36 cellular contexts compared by ENCODE assay signal in genomic region chr1:219778110-219778509, GRCh38.
DNase-seq lines count a peak whose midpoint lies in the region; ATAC-seq, FAIRE-seq and TF ChIP-seq lines count a peak whose summit lies in the region.
"Had no signal": no experiment of that assay in that cellular context is flagged by ENCODE, and none has a peak within 500 bp of the region (broad histone marks: within the 10 kb centered on the region; RNA-seq: fewer than 3 reads in every experiment).

No MANE protein-coding gene starts in this region.

- DNase-seq in D721Med (ENCODE audit: insufficient read length, low spot score) (no peak), IMR-90 (no peak), amniotic epithelial cell (ENCODE audit: low read depth) (peak; percentile 8), omental fat pad (ENCODE audit: low spot score) (no peak), mesothelial cell of epicardium (ENCODE audit: low spot score in 2 of 2, unreplicated experiment in 2 of 2) (no peak)
- no peak for DNase-seq in activated CD8-positive, alpha-beta T cell treated with anti-CD3 and anti-CD28 coated beads for 36 hours
- DNase-seq in central memory CD4-positive, alpha-beta T cell: no peak
- DNase-seq: 8988T; ACHN; AML-193; BE2C; C1 segment of cervical spinal cord; Caco-2; Calu3; CD4-positive, alpha-beta memory T cell; CD4-positive, alpha-beta T cell; CD4-positive, CD25-positive, alpha-beta regulatory T cell; CD8-positive, alpha-beta memory T cell; CD8-positive, alpha-beta T cell; COR-L47; DMS 273 treated with DMSO at 0.1 percent for 48 hours; DMS153; DMS53; DMS79; DMS79 treated with DMSO at 0.1 percent for 48 hours; DND-41; EL had no signal

- no TSS peak for BruUV-seq in IMR-90 (replicated peaks; lab: Mats Ljungman, UMichigan)

- in situ Hi-C loops in IMR-90 (cut with MboI; ENCODE audit: low sequenced_read_pairs): no loop called here

- no peak for TF ChIP-seq CTCF in D721Med (IDR thresholded peaks at IDR 0.05; ENCODE audit: insufficient read depth, missing control alignments)
- TF ChIP-seq CTCF in IMR-90 (conservative IDR thresholded peaks at IDR 0.05; ENCODE audit: low read depth, low read length): no peak
- no peak for TF ChIP-seq CTCF in omental fat pad (IDR thresholded peaks at IDR 0.05)
- no peak for TF ChIP-seq CTCF in mesothelial cell of epicardium (IDR thresholded peaks at IDR 0.05; ENCODE audit: unreplicated experiment)
- no peak for TF ChIP-seq CTCF in activated CD8-positive, alpha-beta T cell treated with anti-CD3 and anti-CD28 coated beads for 36 hours (IDR thresholded peaks at IDR 0.05)

- H3K27me3 ChIP-seq in IMR-90 (ENCODE audit: control insufficient read depth, insufficient read depth, low read length): no peaks in the 10 kb centered on the region
- H3K27me3 ChIP-seq: BE2C; BLaER1; BLaER1 treated with 17β-estradiol and CSF1 and Interleukin-3, amounts not matched to agents 10 nM and 100 nM had no signal

- no peak overlapping the region for H2AK9ac ChIP-seq in IMR-90 (replicated peaks; ENCODE audit: low read depth, low read length, poor library complexity)

- H3K27me3 Mint-ChIP-seq in mesothelial cell of epicardium (ENCODE audit: low read depth): no peaks in the 10 kb centered on the region
- H3K27me3 Mint-ChIP-seq in activated CD8-positive, alpha-beta T cell treated with anti-CD3 and anti-CD28 coated beads for 36 hours: no peaks in the 10 kb centered on the region
- H3K27me3 Mint-ChIP-seq: CD4-positive, alpha-beta memory T cell; CD4-positive, alpha-beta T cell; CD4-positive, CD25-positive, alpha-beta regulatory T cell had no signal

- H3K36me3 ChIP-seq in IMR-90 (ENCODE audit: control insufficient read depth, insufficient read depth, low read length): no peaks in the 10 kb centered on the region
- H3K36me3 ChIP-seq: BE2C; BLaER1; BLaER1 treated with 17β-estradiol and CSF1 and Interleukin-3, amounts not matched to agents 10 nM and 100 nM had no signal

- H2AK5ac ChIP-seq in IMR-90 (ENCODE audit: low read depth, low read length): no peak overlapping the region

- no peaks in the 10 kb centered on the region for H3K36me3 Mint-ChIP-seq in mesothelial cell of epicardium
- no peaks in the 10 kb centered on the region for H3K36me3 Mint-ChIP-seq in activated CD8-positive, alpha-beta T cell treated with anti-CD3 and anti-CD28 coated beads for 36 hours (ENCODE audit: low read depth)
- H3K36me3 Mint-ChIP-seq: CD14-positive monocyte; CD4-positive, alpha-beta memory T cell; CD4-positive, CD25-positive, alpha-beta regulatory T cell; CD8-positive, alpha-beta memory T cell; CD8-positive, alpha-beta T cell had no signal

- no peak overlapping the region; the same call in 1 of the 2 replicates for H4K5ac ChIP-seq in IMR-90 (ENCODE audit: low read depth, low read length)

- peak overlapping the region; percentile 99; the same call in 1 of the 2 replicates for H3K27ac ChIP-seq in IMR-90 (ENCODE audit: insufficient read depth, low read length)
- H3K27ac ChIP-seq: 22Rv1; A549; BLaER1; BLaER1 treated with 17β-estradiol and CSF1 and Interleukin-3, amounts not matched to agents 10 nM and 100 nM; C4-2B had no signal

- peak overlapping the region; percentile 46; the same call in 1 of the 2 replicates for H2BK120ac ChIP-seq in IMR-90 (ENCODE audit: low read depth, low read length)

- no peaks in the 10 kb centered on the region for H3K9me3 ChIP-seq in IMR-90 (ENCODE audit: control insufficient read depth, insufficient read depth, low read length)
- H3K9me3 ChIP-seq: A549; BE2C; BLaER1; BLaER1 treated with 17β-estradiol and CSF1 and Interleukin-3, amounts not matched to agents 10 nM and 100 nM; Caco-2 had no signal

- no peak overlapping the region for H3K9ac ChIP-seq in IMR-90 (ENCODE audit: low read depth, low read length)
- H3K9ac ChIP-seq: BLaER1; BLaER1 treated with 17β-estradiol and CSF1 and Interleukin-3, amounts not matched to agents 10 nM and 100 nM had no signal

- H3K4me2 ChIP-seq in IMR-90 (ENCODE audit: low read depth, low read length): no peak overlapping the region
- H3K4me2 ChIP-seq: A549; BLaER1; BLaER1 treated with 17β-estradiol and CSF1 and Interleukin-3, amounts not matched to agents 10 nM and 100 nM had no signal

- H4K8ac ChIP-seq in IMR-90 (ENCODE audit: low read depth in 2 of 2, low read length in 2 of 2): no peak overlapping the region

- no peak overlapping the region for H3K23ac ChIP-seq in IMR-90 (ENCODE audit: low read depth, low read length)

- H3K4me3 Mint-ChIP-seq in mesothelial cell of epicardium: no peak overlapping the region
- H3K4me3 Mint-ChIP-seq in activated CD8-positive, alpha-beta T cell treated with anti-CD3 and anti-CD28 coated beads for 36 hours: no peak overlapping the region
- H3K4me3 Mint-ChIP-seq: B cell; CD14-positive monocyte; CD4-positive, alpha-beta memory T cell; CD4-positive, alpha-beta T cell; CD4-positive, CD25-positive, alpha-beta regulatory T cell; CD8-positive, alpha-beta memory T cell; CD8-positive, alpha-beta T cell had no signal

- intact Hi-C loops in IMR-90 (cut with micrococcal nuclease): no loop called here
- intact Hi-C loops in activated CD8-positive, alpha-beta T cell treated with anti-CD3 and anti-CD28 coated beads for 36 hours (cut with micrococcal nuclease): no loop called here

- H3K27ac Mint-ChIP-seq in mesothelial cell of epicardium: no peak overlapping the region
- no peak overlapping the region for H3K27ac Mint-ChIP-seq in activated CD8-positive, alpha-beta T cell treated with anti-CD3 and anti-CD28 coated beads for 36 hours
- H3K27ac Mint-ChIP-seq: B cell; CD14-positive monocyte; CD4-positive, alpha-beta memory T cell; CD4-positive, alpha-beta T cell; CD4-positive, CD25-positive, alpha-beta regulatory T cell; CD8-positive, alpha-beta memory T cell; CD8-positive, alpha-beta T cell had no signal

- no peak overlapping the region; the same call in 1 of the 2 replicates for H3K18ac ChIP-seq in IMR-90 (ENCODE audit: low read depth, low read length)

- H3K4me3 ChIP-seq in IMR-90 (ENCODE audit: insufficient read depth, low read depth, low read length): no peak overlapping the region
- H3K4me3 ChIP-seq: A549; BLaER1; BLaER1 treated with 17β-estradiol and CSF1 and Interleukin-3, amounts not matched to agents 10 nM and 100 nM had no signal

- no peak for TF ChIP-seq POLR2A in IMR-90 (IDR thresholded peaks at IDR 0.05; ENCODE audit: low read depth, low read length)

- no peak overlapping the region for H2BK5ac ChIP-seq in IMR-90 (ENCODE audit: low read depth, low read length, poor library complexity, severe bottlenecking)

- peaks cover 6% of the 10 kb centered on the region for H3K4me1 Mint-ChIP-seq in mesothelial cell of epicardium
- H3K4me1 Mint-ChIP-seq in activated CD8-positive, alpha-beta T cell treated with anti-CD3 and anti-CD28 coated beads for 36 hours (ENCODE audit: low read depth): no peaks in the 10 kb centered on the region
- H3K4me1 Mint-ChIP-seq: CD14-positive monocyte; CD4-positive, alpha-beta memory T cell; CD4-positive, CD25-positive, alpha-beta regulatory T cell; CD8-positive, alpha-beta memory T cell had no signal

- WGBS in IMR-90 (ENCODE audit: extremely low coverage in 2 of 2, insufficient read length in 1 of 2), 2 experiments: no CpG with 5 or more reads among the region's 3 CpGs

- H3K14ac ChIP-seq in IMR-90 (replicated peaks; ENCODE audit: low read depth, low read length): no peak overlapping the region

- POLR2A ChIA-PET in IMR-90 (lab: Charles Lee; ENCODE audit: unreplicated experiment): no interaction called here
- POLR2A ChIA-PET in activated CD8-positive, alpha-beta T cell treated with anti-CD3 and anti-CD28 coated beads for 36 hours (lab: Charles Lee): no interaction called here

- no peak overlapping the region for H2BK20ac ChIP-seq in IMR-90 (ENCODE audit: low read depth, low read length)

- H3K9me1 ChIP-seq in IMR-90 (ENCODE audit: insufficient read depth, low read length): no peaks in the 10 kb centered on the region

- H3K79me1 ChIP-seq in IMR-90 (ENCODE audit: low read depth in 1 of 2, low read length in 2 of 2): no peaks in the 10 kb centered on the region

- peaks cover 6% of the 10 kb centered on the region; the same call in 1 of the 2 replicates for H3K4me1 ChIP-seq in IMR-90 (ENCODE audit: control insufficient read depth, insufficient read depth, low read length)
- H3K4me1 ChIP-seq: A549, Caco-2 had no signal

- no peak overlapping the region for H3K56ac ChIP-seq in IMR-90 (ENCODE audit: extremely low read depth, insufficient read depth, low read length)

- H4K91ac ChIP-seq in IMR-90 (ENCODE audit: insufficient read depth, low read depth, low read length): no peak overlapping the region; the same call in 1 of the 2 replicates

- no peak overlapping the region for H3K4ac ChIP-seq in IMR-90 (ENCODE audit: low read depth, low read length)

- no peaks in the 10 kb centered on the region for H4K20me1 ChIP-seq in IMR-90 (ENCODE audit: insufficient read depth, low read length)
- H4K20me1 ChIP-seq: BLaER1; BLaER1 treated with 17β-estradiol and CSF1 and Interleukin-3, amounts not matched to agents 10 nM and 100 nM had no signal

- peak; percentile 74 for FAIRE-seq in D721Med (lab: Jason Lieb, UNC)
- FAIRE-seq: A204.1, A549 had no signal

- H3K9me3 Mint-ChIP-seq in mesothelial cell of epicardium: no peaks in the 10 kb centered on the region
- peaks cover 2% of the 10 kb centered on the region for H3K9me3 Mint-ChIP-seq in activated CD8-positive, alpha-beta T cell treated with anti-CD3 and anti-CD28 coated beads for 36 hours

- dilution Hi-C loops in IMR-90 (cut with HindIII; ENCODE audit: low sequenced_read_pairs, unreplicated experiment): no loop called here

- TF ChIP-seq RAD21 in IMR-90 (IDR thresholded peaks at IDR 0.05; ENCODE audit: low read length): no peak

- CTCF ChIA-PET in IMR-90 (lab: Yijun Ruan, JAX): no interaction called here
- CTCF ChIA-PET in activated CD8-positive, alpha-beta T cell treated with anti-CD3 and anti-CD28 coated beads for 36 hours (lab: Charles Lee): no interaction called here

- no peak for ATAC-seq in IMR-90 (ENCODE audit: low read depth)
- ATAC-seq in omental fat pad (ENCODE audit: low FRiP score): peak; percentile 76
- no peak for ATAC-seq in HG02798 (IDR thresholded peaks at IDR 0.05; ENCODE audit: poor library complexity, unreplicated experiment)
- ATAC-seq in activated CD8-positive, alpha-beta T cell treated with anti-CD3 and anti-CD28 coated beads for 36 hours: no peak
- ATAC-seq: A549; CD8-positive, alpha-beta T cell had no signal

- no peak overlapping the region for H2AFZ ChIP-seq in IMR-90 (replicated peaks; ENCODE audit: low read length, poor library complexity)

- no peak overlapping the region for H2BK15ac ChIP-seq in IMR-90 (ENCODE audit: low read depth, low read length)

TF ChIP-seq in IMR-90, 13 proteins besides CTCF, POLR2A, EP300 and RAD21 (continues in another document):
- TF ChIP-seq FOS (IDR thresholded peaks at IDR 0.05; ENCODE audit: low read depth, low read length): no peak
